16 cellular contexts compared by ENCODE assay signal in genomic region chr15:62365795-62366442, GRCh38. TPM values are rescaled to one million over a fixed set of nuclear protein-coding genes. Genes with fewer than 3 reads are reported as not detected.
A peak's percentile ranks its signal among the peaks of the same experiment; 100 is the strongest.
DNase-seq lines count a peak whose midpoint lies in the region; ATAC-seq, FAIRE-seq and TF ChIP-seq lines count a peak whose summit lies in the region.
"Had no signal": no experiment of that assay in that cellular context is flagged by ENCODE, and none has a peak within 500 bp of the region (broad histone marks: within the 10 kb centered on the region; RNA-seq: fewer than 3 reads in every experiment).

No MANE protein-coding gene starts in this region.

- no peak overlapping the region for H3K27ac ChIP-seq in stomach
- H3K27ac ChIP-seq: spleen, suprapubic skin had no signal

- H3K4me3 Mint-ChIP-seq in T-helper 17 cell = no peak overlapping the region
- H3K4me3 Mint-ChIP-seq: activated CD4-positive, alpha-beta T cell treated with anti-CD3 and anti-CD28 coated beads for 36 hours; CD8-positive, alpha-beta T cell; T-cell had no signal

- H3K9me3 ChIP-seq in stomach (no peaks in the 10 kb centered on the region), T-helper 17 cell (ENCODE audit: control insufficient read depth, low read length, poor library complexity, severe bottlenecking) (no peaks in the 10 kb centered on the region)
- H3K9me3 ChIP-seq: spleen, suprapubic skin had no signal

- DNase-seq in NCI-H2081 (lab: John Stamatoyannopoulos, UW) (peak; percentile 12 to 32), NCI-H2081 treated with DMSO at 0.1 percent for 48 hours (lab: John Stamatoyannopoulos, UW) (no peak), NCI-H510A treated with DMSO at 0.1 percent for 48 hours (lab: John Stamatoyannopoulos, UW) (peak; percentile 49), bronchial epithelial cell (ENCODE audit: low read depth) (peak; percentile 58), stomach (peak; percentile 65), amygdala (lab: John Stamatoyannopoulos, UW) (no peak), cortex of kidney (lab: John Stamatoyannopoulos, UW) (no peak), T-helper 17 cell (no peak)
- DNase-seq: activated CD4-positive, alpha-beta T cell treated with anti-CD3 and anti-CD28 coated beads for 36 hours; CD8-positive, alpha-beta T cell; mesenchymal stem cell; nucleus accumbens; spleen; T-cell had no signal

- no peak overlapping the region for H3K4me3 ChIP-seq in bronchial epithelial cell (ENCODE audit: low read depth, low read length)
- no peak overlapping the region for H3K4me3 ChIP-seq in stomach
- H3K4me3 ChIP-seq: spleen, suprapubic skin had no signal

- H3K27me3 ChIP-seq in bronchial epithelial cell (ENCODE audit: control insufficient read depth, insufficient read depth, low read length) (no peaks in the 10 kb centered on the region), stomach (peaks cover 0 to 7% (median 0%) of the 10 kb centered on the region in 3 donors)

- no peak for TF ChIP-seq EP300 in stomach (IDR thresholded peaks at IDR 0.05)

- no peaks in the 10 kb centered on the region for H3K4me1 ChIP-seq in stomach
- H3K4me1 ChIP-seq: spleen, suprapubic skin had no signal

- H3K4me1 Mint-ChIP-seq in T-helper 17 cell = no peaks in the 10 kb centered on the region
- H3K4me1 Mint-ChIP-seq: activated CD4-positive, alpha-beta T cell treated with anti-CD3 and anti-CD28 coated beads for 36 hours; T-cell had no signal

- peaks cover 44% of the 10 kb centered on the region for H3K27me3 Mint-ChIP-seq in T-helper 17 cell

- H3K36me3 ChIP-seq in bronchial epithelial cell (ENCODE audit: control insufficient read depth, insufficient read depth, low read length) (no peaks in the 10 kb centered on the region), stomach (no peaks in the 10 kb centered on the region)
- H3K36me3 ChIP-seq: spleen, suprapubic skin had no signal

- peaks cover 3% of the 10 kb centered on the region for H3K36me3 Mint-ChIP-seq in T-helper 17 cell (ENCODE audit: low read depth)
- H3K36me3 Mint-ChIP-seq: CD8-positive, alpha-beta T cell; T-cell had no signal

- WGBS in stomach, 5 donors = 60 to 72% (median 62%) methylated on average over 4 of the region's 4 CpGs

- no peak overlapping the region for H3K27ac Mint-ChIP-seq in T-helper 17 cell
- H3K27ac Mint-ChIP-seq: activated CD4-positive, alpha-beta T cell treated with anti-CD3 and anti-CD28 coated beads for 36 hours; CD8-positive, alpha-beta T cell; T-cell had no signal

- TF ChIP-seq POLR2A in stomach (IDR thresholded peaks at IDR 0.05) = no peak

- peak; percentile 73 for FAIRE-seq in bronchial epithelial cell (lab: Jason Lieb, UNC)
- FAIRE-seq: colon had no signal

- intact Hi-C loops in stomach (cut with DNase I; ENCODE audit: low total_unique reads) = no loop called here

- TF ChIP-seq CTCF in bronchial epithelial cell (IDR thresholded peaks at IDR 0.05; ENCODE audit: insufficient read depth, low read length, severe bottlenecking) = no peak
- no peak for TF ChIP-seq CTCF in stomach (IDR thresholded peaks at IDR 0.05)

- ATAC-seq in T-helper 17 cell = no peak
- ATAC-seq: activated CD4-positive, alpha-beta T cell treated with anti-CD3 and anti-CD28 coated beads for 36 hours; CD8-positive, alpha-beta T cell; T-cell had no signal

RNA-seq across cellular contexts. Expression of gene TLN2, which starts 24.4 kb away (rescaled TPM):
- total RNA-seq in bronchial epithelial cell (4.7 and 14.1 TPM in 2 replicates), stomach (100 to 1,000 TPM in 1 of 5 donors, 10 to 100 TPM in 4; 18.5 to 228 (median 33.5) TPM), T-helper 17 cell (under 1 TPM; 0.65 to 0.87 TPM)
- polyA plus RNA-seq in stomach = 1 to 10 TPM; 1.4 to 3.5 (median 3.4) TPM

Comparison
In these comparisons a context has a peak if more than half of its experiments do, and no peak if none do; other contexts are left out.
1. DNase-seq: peak in NCI-H2081 (2 of 2), NCI-H510A treated with DMSO at 0.1 percent for 48 hours (single experiment), bronchial epithelial cell (single experiment) and stomach (single experiment); none in NCI-H2081 treated with DMSO at 0.1 percent for 48 hours (single experiment), amygdala (0 of 56), cortex of kidney (single experiment) and T-helper 17 cell (0 of 3).